In genomic region chr14:34021096-34021495, GRCh38 we compare ENCODE assay signal across 19 cellular contexts.
"Had no signal": no experiment of that assay in that cellular context is flagged by ENCODE, and none has a peak within 500 bp of the region (broad histone marks: within the 10 kb centered on the region; RNA-seq: fewer than 3 reads in every experiment).

No MANE protein-coding gene starts in this region.

- FAIRE-seq: frontal cortex had no signal

- H3K36me3 ChIP-seq: heart right ventricle, neutrophil, right lobe of liver, tibial artery, upper lobe of right lung, vagina had no signal

- H3K4me3 ChIP-seq: dorsolateral prefrontal cortex, heart right ventricle, mucosa of descending colon, psoas muscle, right lobe of liver, tibial artery, upper lobe of right lung, vagina had no signal

- H3K27ac ChIP-seq: dorsolateral prefrontal cortex, neutrophil, psoas muscle, right lobe of liver, tibial artery, upper lobe of right lung, vagina had no signal

- H3K9me3 Mint-ChIP-seq: stimulated activated memory B cell treated with anti-CD40 and anti-IgM and Interleukin-4, amounts not matched to agents 10 μg/mL and 1 μg/mL and 100 μg/mL, for 72 hours; stimulated activated naive CD8-positive, alpha-beta T cell treated with anti-CD3 and anti-CD28 coated beads, Interleukin-15, Interleukin-2, amounts not matched to agents 100 ng/mL and 50 ng/mL, for 24 hours had no signal

- DNase-seq: dorsolateral prefrontal cortex; effector CD8-positive, alpha-beta T cell; heart right ventricle; islet precursor cell; mammary epithelial cell; mucosa of descending colon; naive thymus-derived CD8-positive, alpha-beta T cell; psoas muscle; retina; right lobe of liver; stimulated activated CD4-positive, alpha-beta T cell treated with anti-CD3 and anti-CD28 coated beads, Interleukin-4, amount 100 ng/mL, for 24 hours; tibial artery; upper lobe of right lung had no signal

- ATAC-seq: heart right ventricle; left lobe of liver; naive thymus-derived CD8-positive, alpha-beta T cell; psoas muscle; right lobe of liver; stimulated activated memory B cell treated with anti-CD40 and anti-IgM and Interleukin-4, amounts not matched to agents 10 μg/mL and 1 μg/mL and 100 μg/mL, for 72 hours; upper lobe of right lung had no signal

- H3K4me1 Mint-ChIP-seq: stimulated activated memory B cell treated with anti-CD40 and anti-IgM and Interleukin-4, amounts not matched to agents 10 μg/mL and 1 μg/mL and 100 μg/mL, for 72 hours had no signal

- H3K4me1 ChIP-seq: right lobe of liver, upper lobe of right lung, vagina had no signal

- H3K36me3 Mint-ChIP-seq: naive thymus-derived CD8-positive, alpha-beta T cell; stimulated activated memory B cell treated with anti-CD40 and anti-IgM and Interleukin-4, amounts not matched to agents 10 μg/mL and 1 μg/mL and 100 μg/mL, for 72 hours had no signal

- H3K27ac Mint-ChIP-seq: naive thymus-derived CD8-positive, alpha-beta T cell; stimulated activated memory B cell treated with anti-CD40 and anti-IgM and Interleukin-4, amounts not matched to agents 10 μg/mL and 1 μg/mL and 100 μg/mL, for 72 hours; stimulated activated naive CD8-positive, alpha-beta T cell treated with anti-CD3 and anti-CD28 coated beads, Interleukin-15, Interleukin-2, amounts not matched to agents 100 ng/mL and 50 ng/mL, for 24 hours had no signal

- H3K27me3 Mint-ChIP-seq: stimulated activated memory B cell treated with anti-CD40 and anti-IgM and Interleukin-4, amounts not matched to agents 10 μg/mL and 1 μg/mL and 100 μg/mL, for 72 hours; stimulated activated naive CD8-positive, alpha-beta T cell treated with anti-CD3 and anti-CD28 coated beads, Interleukin-15, Interleukin-2, amounts not matched to agents 100 ng/mL and 50 ng/mL, for 24 hours had no signal

- H3K4me3 Mint-ChIP-seq: naive thymus-derived CD8-positive, alpha-beta T cell; stimulated activated memory B cell treated with anti-CD40 and anti-IgM and Interleukin-4, amounts not matched to agents 10 μg/mL and 1 μg/mL and 100 μg/mL, for 72 hours; stimulated activated naive CD8-positive, alpha-beta T cell treated with anti-CD3 and anti-CD28 coated beads, Interleukin-15, Interleukin-2, amounts not matched to agents 100 ng/mL and 50 ng/mL, for 24 hours had no signal

- H3K9me3 ChIP-seq: heart right ventricle, mucosa of descending colon, neutrophil, psoas muscle, right lobe of liver, tibial artery, upper lobe of right lung, vagina had no signal

- H3K27me3 ChIP-seq: dorsolateral prefrontal cortex, heart right ventricle, right lobe of liver, tibial artery, upper lobe of right lung, vagina had no signal
